Comparison of ENCODE assay signal across 10 cellular contexts in the genomic region with DNA sequence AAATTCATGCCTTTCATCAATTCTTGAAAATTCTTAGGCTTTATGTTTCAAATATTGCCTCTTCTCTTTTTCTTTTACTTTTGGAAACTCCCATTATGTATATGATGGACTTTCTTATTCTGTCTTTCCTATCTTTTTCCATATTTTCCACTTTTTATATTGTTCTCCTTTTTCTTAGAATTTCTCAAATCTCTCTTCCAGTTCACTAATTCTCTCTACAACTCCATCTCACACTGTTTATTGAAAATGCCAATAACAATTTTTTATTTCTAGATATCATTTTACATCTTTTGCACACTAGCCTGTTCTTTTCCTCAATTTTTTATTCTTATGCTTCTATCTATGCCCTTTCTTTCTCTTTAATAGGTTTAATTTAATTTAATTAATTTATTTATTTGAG. TPM values are rescaled to one million over a fixed set of nuclear protein-coding genes. Genes with fewer than 3 reads are reported as not detected.
"Had no signal": no experiment of that assay in that cellular context is flagged by ENCODE, and none has a peak within 500 bp of the region (broad histone marks: within the 10 kb centered on the region; RNA-seq: fewer than 3 reads in every experiment).

No MANE protein-coding gene starts in this region.

- H3K4me2 ChIP-seq: KMS-11 had no signal

- FAIRE-seq: HTR-8/SVneo had no signal

- DNase-seq: IMR-90, Karpas-422, KBM-7, KG1 had no signal

- H3K27ac ChIP-seq: HL-60, KMS-11 had no signal

- H3K9ac ChIP-seq: KMS-11 had no signal

- H3K27ac Mint-ChIP-seq: IgD-negative memory B cell had no signal

- H3K4me1 Mint-ChIP-seq: IgD-negative memory B cell had no signal

RNA-seq across cellular contexts. Expression of gene EFCAB3, which starts 43.8 kb away (rescaled TPM):
- total RNA-seq: HT-29, HT1080, IMR-90 had no signal
- polyA plus RNA-seq: IgD-negative memory B cell, IMR-90 had no signal
